In genomic region chr3:38805765-38806386, GRCh38 we compare ENCODE assay signal across 1 cellular context.
TF ChIP-seq lines count a peak whose summit lies in the region.

No MANE protein-coding gene starts in this region.

TF ChIP-seq in K562, 482 proteins besides CTCF, POLR2A, EP300 and RAD21 (continued from another document and continues in another):
- TF ChIP-seq HINFP (tag; conservative IDR thresholded peaks at IDR 0.05; ENCODE audit: low read depth): peak; percentile 71
- TF ChIP-seq NRF1 (conservative IDR thresholded peaks at IDR 0.05 in 1 of 2, IDR thresholded peaks at IDR 0.05 in 1 of 2): no peak
- TF ChIP-seq CXXC5 (CRISPR knock-in tag; IDR thresholded peaks at IDR 0.05): peak; percentile 89
- TF ChIP-seq MECOM (CRISPR knock-in tag; IDR thresholded peaks at IDR 0.05): peak; percentile 68; the same call in 1 of the 2 replicates
- 0 out of 2 replicates have a peak, but pooled peaks have one; percentile 12 for TF ChIP-seq KLF13 (tag; IDR thresholded peaks at IDR 0.05; ENCODE audit: borderline replicate concordance, low read depth)
- TF ChIP-seq HNRNPLL (IDR thresholded peaks at IDR 0.05; ENCODE audit: low read depth, low read length, poor library complexity, severe bottlenecking): no peak
- TF ChIP-seq PRMT5 (CRISPR knock-in tag; IDR thresholded peaks at IDR 0.05): peak; percentile 98
- no peak for TF ChIP-seq NR4A1 (CRISPR knock-in tag; IDR thresholded peaks at IDR 0.05)
- TF ChIP-seq NR4A1 (tag; IDR thresholded peaks at IDR 0.05): peak; percentile 90
- peak; percentile 58; the same call in 1 of the 2 replicates for TF ChIP-seq ZBTB12 (CRISPR knock-in tag; IDR thresholded peaks at IDR 0.05)
- 0 out of 2 replicates have a peak, but pooled peaks have one; percentile 48 for TF ChIP-seq ZNF444 (CRISPR knock-in tag; IDR thresholded peaks at IDR 0.05)
- no peak for TF ChIP-seq POLR2G (IDR thresholded peaks at IDR 0.05; ENCODE audit: low read depth, low read length)
- TF ChIP-seq ZNF197 (CRISPR knock-in tag; IDR thresholded peaks at IDR 0.05; ENCODE audit: low read depth): peak; percentile 99
- TF ChIP-seq FOXM1 (IDR thresholded peaks at IDR 0.05; ENCODE audit: low read depth): no peak
- peak; percentile 93; the same call in 1 of the 2 replicates for TF ChIP-seq FOXM1 (CRISPR knock-in tag; IDR thresholded peaks at IDR 0.05; ENCODE audit: low read depth)
- peak; percentile 72; the same call in 1 of the 2 replicates for TF ChIP-seq GATA2 (CRISPR knock-in tag; IDR thresholded peaks at IDR 0.05)
- TF ChIP-seq GTF2E2 (tag; IDR thresholded peaks at IDR 0.05): no peak
- no peak for TF ChIP-seq ZNF75A (CRISPR knock-in tag; IDR thresholded peaks at IDR 0.05)
- TF ChIP-seq MCM2 (IDR thresholded peaks at IDR 0.05; ENCODE audit: low read depth): no peak
- TF ChIP-seq GATAD2A (IDR thresholded peaks at IDR 0.05): no peak
- no peak for TF ChIP-seq ZNF551 (CRISPR knock-in tag; IDR thresholded peaks at IDR 0.05)
- 0 out of 2 replicates have a peak, but pooled peaks have one; percentile 11 for TF ChIP-seq ETV1 (tag; conservative IDR thresholded peaks at IDR 0.05; ENCODE audit: low read depth)
- no peak for TF ChIP-seq MAFG (tag; conservative IDR thresholded peaks at IDR 0.05)
- no peak for TF ChIP-seq POLR2AphosphoS2 (IDR thresholded peaks at IDR 0.05; ENCODE audit: low read length)
- TF ChIP-seq TOE1 (IDR thresholded peaks at IDR 0.05; ENCODE audit: borderline replicate concordance): no peak
- TF ChIP-seq TOE1 (CRISPR knock-in tag; IDR thresholded peaks at IDR 0.05; ENCODE audit: borderline replicate concordance, low read depth): peak; percentile 98
- peak; percentile 56; the same call in 1 of the 2 replicates for TF ChIP-seq PTRF (tag; IDR thresholded peaks at IDR 0.05)
- 0 out of 2 replicates have a peak, but pooled peaks have one; percentile 51 for TF ChIP-seq HIVEP1 (CRISPR knock-in tag; IDR thresholded peaks at IDR 0.05)
- no peak for TF ChIP-seq PHF21A (IDR thresholded peaks at IDR 0.05; ENCODE audit: borderline replicate concordance, low read depth)
- no peak for TF ChIP-seq ZNF518B (CRISPR knock-in tag; IDR thresholded peaks at IDR 0.05)
- TF ChIP-seq SAFB (IDR thresholded peaks at IDR 0.05; ENCODE audit: borderline replicate concordance, low read depth, low read length): no peak
- TF ChIP-seq TCF15 (CRISPR knock-in tag; IDR thresholded peaks at IDR 0.05): peak; percentile 54; the same call in 1 of the 2 replicates
- peak; percentile 58; the same call in 1 of the 2 replicates for TF ChIP-seq SP1 (CRISPR knock-in tag; IDR thresholded peaks at IDR 0.05)
- peak in 1 of 2 experiments; percentile 96; a peak in 2 of 4 replicates for TF ChIP-seq HDAC1 (IDR thresholded peaks at IDR 0.05)
- TF ChIP-seq PHF8 (IDR thresholded peaks at IDR 0.05; ENCODE audit: borderline replicate concordance, low read length): no peak
- TF ChIP-seq GABPA (tag; conservative IDR thresholded peaks at IDR 0.05; ENCODE audit: low read depth): no peak
- TF ChIP-seq BRCA1 (IDR thresholded peaks at IDR 0.05): no peak
- 0 out of 2 replicates have a peak, but pooled peaks have one; percentile 77 for TF ChIP-seq BRCA1 (CRISPR knock-in tag; IDR thresholded peaks at IDR 0.05)
- peak; percentile 100 for TF ChIP-seq MIER1 (IDR thresholded peaks at IDR 0.05; ENCODE audit: low read depth)
- peak; percentile 73 for TF ChIP-seq NKRF (IDR thresholded peaks at IDR 0.05; ENCODE audit: borderline replicate concordance)
- no peak for TF ChIP-seq E4F1 (CRISPR knock-in tag; IDR thresholded peaks at IDR 0.05; ENCODE audit: borderline replicate concordance)
- no peak for TF ChIP-seq KLF1 (tag; IDR thresholded peaks at IDR 0.05)
- TF ChIP-seq ZNF644 (tag; IDR thresholded peaks at IDR 0.05; ENCODE audit: low read depth): peak; percentile 98
- TF ChIP-seq ZBTB11 (CRISPR knock-in tag; IDR thresholded peaks at IDR 0.05): peak in 1 of 3 experiments; percentile 84; a peak in 2 of 6 replicates
- no peak for TF ChIP-seq ZFP1 (CRISPR knock-in tag; IDR thresholded peaks at IDR 0.05)
- peak; percentile 97 for TF ChIP-seq CHAMP1 (IDR thresholded peaks at IDR 0.05)
- TF ChIP-seq BRD4 (IDR thresholded peaks at IDR 0.05): no peak
- TF ChIP-seq SREBF2 (CRISPR knock-in tag; IDR thresholded peaks at IDR 0.05): peak; percentile 98; the same call in 1 of the 2 replicates
- TF ChIP-seq CHD2 (IDR thresholded peaks at IDR 0.05; ENCODE audit: low read depth, low read length): no peak
- peak; percentile 72; the same call in 1 of the 2 replicates for TF ChIP-seq TARDBP (IDR thresholded peaks at IDR 0.05)
- TF ChIP-seq TAF9B (IDR thresholded peaks at IDR 0.05; ENCODE audit: partially characterized antibody): no peak
- peak; percentile 99 for TF ChIP-seq NCOA6 (IDR thresholded peaks at IDR 0.05)
- TF ChIP-seq ETV6 (IDR thresholded peaks at IDR 0.05; ENCODE audit: borderline replicate concordance in 1 of 2, low read depth in 2 of 2, low read length in 1 of 2): no peak
- peak; percentile 66; the same call in 1 of the 2 replicates for TF ChIP-seq ETV6 (CRISPR knock-in tag; IDR thresholded peaks at IDR 0.05; ENCODE audit: borderline replicate concordance)
- TF ChIP-seq ZNF584 (CRISPR knock-in tag; IDR thresholded peaks at IDR 0.05; ENCODE audit: low read depth): peak; percentile 97
- 0 out of 2 replicates have a peak, but pooled peaks have one; percentile 48 for TF ChIP-seq PTTG1 (tag; IDR thresholded peaks at IDR 0.05; ENCODE audit: low read depth)
- TF ChIP-seq FOXA1 (IDR thresholded peaks at IDR 0.05; ENCODE audit: borderline replicate concordance): no peak
